Comparison of ENCODE assay signal across 21 cellular contexts in the genomic region with DNA sequence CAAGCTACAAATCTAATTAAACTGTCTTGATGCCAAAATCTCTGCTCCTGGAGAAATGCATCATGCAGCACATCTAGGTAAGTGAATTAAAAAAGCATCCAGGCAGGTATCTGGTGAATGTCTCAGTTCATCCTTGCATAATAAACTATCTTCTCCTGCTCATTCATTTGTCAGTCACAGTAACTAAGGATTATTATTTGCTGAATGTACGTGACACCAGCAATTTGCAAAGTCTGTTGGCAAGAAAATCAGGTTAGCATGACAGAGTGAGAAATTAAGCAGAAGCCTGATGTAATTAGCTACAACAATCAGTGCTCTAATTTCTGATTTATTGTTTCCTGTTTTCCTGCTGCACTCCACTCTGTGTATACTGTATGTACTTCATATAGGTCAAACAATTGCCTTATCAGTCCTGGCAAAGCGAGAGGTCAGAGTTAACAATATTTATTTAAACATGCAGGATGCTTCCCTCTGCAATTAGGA.
DNase-seq lines count a peak whose midpoint lies in the region; ATAC-seq and TF ChIP-seq lines count a peak whose summit lies in the region.
"Had no signal": no experiment of that assay in that cellular context is flagged by ENCODE, and none has a peak within 500 bp of the region (broad histone marks: within the 10 kb centered on the region; RNA-seq: fewer than 3 reads in every experiment).

No MANE protein-coding gene starts in this region.

- WGBS in mesenchymal stem cell: 13% methylated on average over 1 of the region's 2 CpGs
- 20% methylated on average over 2 of the region's 2 CpGs for whole genome bisulfite sequencing in right lobe of liver (ENCODE audit: insufficient coverage, low coverage, low lambda C conversion rate, missing lambda C conversion rate)

- intact Hi-C loops in right lobe of liver (cut with DNase I): no loop called here
- intact Hi-C loops in head of caudate nucleus (cut with DNase I): no loop called here

- H4K8ac ChIP-seq in mesenchymal stem cell (ENCODE audit: low read length): no peak overlapping the region

- no peak overlapping the region for H2BK12ac ChIP-seq in mesenchymal stem cell (ENCODE audit: low read length in 2 of 2)

- TF ChIP-seq CTCF in right lobe of liver (IDR thresholded peaks at IDR 0.05): no peak

- no peak overlapping the region for H3K14ac ChIP-seq in mesenchymal stem cell (ENCODE audit: low read length in 2 of 2)

- no peak overlapping the region for H3K4ac ChIP-seq in mesenchymal stem cell (ENCODE audit: low read depth in 1 of 2, low read length in 2 of 2)

- H3K4me1 ChIP-seq in mesenchymal stem cell (ENCODE audit: control insufficient read depth, insufficient read depth, low read depth, low read length): no peaks in the 10 kb centered on the region
- H3K4me1 ChIP-seq in right lobe of liver: no peaks in the 10 kb centered on the region
- H3K4me1 ChIP-seq: SJSA1 had no signal

- H4K91ac ChIP-seq in mesenchymal stem cell (ENCODE audit: low read length): no peak overlapping the region

- no peak overlapping the region for H2BK120ac ChIP-seq in mesenchymal stem cell (ENCODE audit: low read depth, low read length)

- H2BK5ac ChIP-seq in mesenchymal stem cell (ENCODE audit: low read depth, low read length, poor library complexity, severe bottlenecking): no peak overlapping the region

- no peak overlapping the region for H3K18ac ChIP-seq in mesenchymal stem cell (ENCODE audit: low read depth in 1 of 2, low read length in 2 of 2)

- H3K27ac ChIP-seq in mesenchymal stem cell (ENCODE audit: low read length, poor library complexity, severe bottlenecking) (no peak overlapping the region), right lobe of liver (no peak overlapping the region)
- H3K27ac ChIP-seq: 22Rv1, PC-9, SJSA1 had no signal

- no peak overlapping the region for H2BK15ac ChIP-seq in mesenchymal stem cell (ENCODE audit: low read depth, poor library complexity, severe bottlenecking)

- H3K4me3 ChIP-seq in mesenchymal stem cell (ENCODE audit: insufficient read depth in 1 of 2, low read depth in 1 of 2, low read length in 2 of 2) (no peak overlapping the region), right lobe of liver (no peak overlapping the region)
- H3K4me3 ChIP-seq: MG63, PC-9, SJSA1 had no signal

- in situ Hi-C loops in SK-MEL-5 (cut with HindIII; ENCODE audit: low pct_unique_long_range_greater_than_20kb, low sequenced_read_pairs): no loop called here

- DNase-seq in NCI-H510A treated with DMSO at 0.1 percent for 48 hours (lab: John Stamatoyannopoulos, UW) (peak; percentile 3), NCI-H510A (lab: John Stamatoyannopoulos, UW) (no peak), NCI-H1417 treated with DMSO at 0.1 percent for 48 hours (lab: John Stamatoyannopoulos, UW) (peak; percentile 83), SK-MEL-5 (ENCODE audit: low read depth, low spot score) (peak; percentile 15), mesenchymal stem cell (peak; percentile 61), right lobe of liver (no peak), head of caudate nucleus (no peak)
- DNase-seq: CD8-positive, alpha-beta memory T cell; DMS 273 treated with DMSO at 0.1 percent for 48 hours; EL; IMR-90; Karpas-422; MG63; NCI-H1092; NCI-H2029; NCI-H524; PC-9; T-cell had no signal

- H2AK5ac ChIP-seq in mesenchymal stem cell (ENCODE audit: low read length, severe bottlenecking): no peak overlapping the region

- H3K79me1 ChIP-seq in mesenchymal stem cell (replicated peaks; ENCODE audit: low read length, poor library complexity, severe bottlenecking): no peaks in the 10 kb centered on the region

- H3K36me3 ChIP-seq in mesenchymal stem cell (ENCODE audit: control insufficient read depth in 1 of 2, insufficient read depth in 2 of 2, low read depth in 1 of 2, low read length in 2 of 2) (no peaks in the 10 kb centered on the region), right lobe of liver (no peaks in the 10 kb centered on the region)
- H3K36me3 ChIP-seq: MG63, SJSA1 had no signal

- no peak overlapping the region for H3K4me2 ChIP-seq in mesenchymal stem cell (ENCODE audit: low read length, poor library complexity, severe bottlenecking)
- H3K4me2 ChIP-seq: PC-9 had no signal

- H3K27me3 ChIP-seq in mesenchymal stem cell (ENCODE audit: control insufficient read depth in 1 of 2, insufficient read depth in 1 of 2, low read length in 2 of 2) (no peaks in the 10 kb centered on the region), right lobe of liver (no peaks in the 10 kb centered on the region)
- H3K27me3 ChIP-seq: MG63, SJSA1 had no signal

- no peak for TF ChIP-seq POLR2A in right lobe of liver (IDR thresholded peaks at IDR 0.05)

- H3K23ac ChIP-seq in mesenchymal stem cell (ENCODE audit: low read length in 2 of 2): no peak overlapping the region

- H3K9ac ChIP-seq in mesenchymal stem cell (ENCODE audit: low read length): no peak overlapping the region

- no peak for ATAC-seq in right lobe of liver
- ATAC-seq in GM21526 (IDR thresholded peaks at IDR 0.05; ENCODE audit: low FRiP score, unreplicated experiment): no peak
- ATAC-seq: T-cell had no signal

- no peak overlapping the region for H2AFZ ChIP-seq in mesenchymal stem cell (ENCODE audit: low read depth, low read length)
- H2AFZ ChIP-seq: PC-9 had no signal

- peaks cover 9% of the 10 kb centered on the region for H3K9me3 ChIP-seq in mesenchymal stem cell (ENCODE audit: control insufficient read depth, low read length)
- H3K9me3 ChIP-seq in right lobe of liver: no peaks in the 10 kb centered on the region
- H3K9me3 ChIP-seq: MG63, SJSA1 had no signal

Comparison
In these comparisons a context has a peak if more than half of its experiments do, and no peak if none do; other contexts are left out.
1. DNase-seq: peak in NCI-H510A treated with DMSO at 0.1 percent for 48 hours (single experiment), NCI-H1417 treated with DMSO at 0.1 percent for 48 hours (single experiment), SK-MEL-5 (single experiment) and mesenchymal stem cell (single experiment); none in NCI-H510A (single experiment), right lobe of liver (0 of 3) and head of caudate nucleus (0 of 42).